8 cellular contexts compared by ENCODE assay signal in the genomic region with DNA sequence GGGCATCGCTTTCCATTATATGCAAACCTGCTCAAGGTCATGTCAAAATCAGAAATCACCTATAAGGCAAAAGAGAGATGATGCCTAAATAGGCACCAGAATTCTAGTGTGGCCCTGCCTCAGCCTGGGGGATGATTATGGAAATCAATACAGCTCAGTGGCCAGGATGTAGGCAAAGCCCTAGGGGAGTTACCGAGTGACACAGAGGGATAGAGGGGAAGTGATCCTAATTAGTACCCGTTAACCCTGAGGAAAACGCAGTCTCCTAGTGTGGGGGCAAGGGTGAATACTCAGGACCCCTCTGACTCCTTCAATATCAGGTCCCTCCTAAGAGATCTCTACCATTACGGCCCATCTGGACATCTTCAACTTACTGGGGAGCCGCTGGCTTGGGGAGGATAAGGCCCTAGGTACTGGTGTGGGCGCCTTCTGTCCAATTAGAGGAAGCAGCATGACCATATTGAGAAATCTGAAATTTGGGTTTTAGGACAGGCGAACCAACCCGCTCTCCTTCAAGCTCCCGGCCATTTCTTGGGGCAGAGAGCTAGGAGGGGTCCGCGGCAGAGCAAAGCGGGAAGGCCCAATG. TPM values are rescaled to one million over a fixed set of nuclear protein-coding genes. Genes with fewer than 3 reads are reported as not detected.
A peak's percentile ranks its signal among the peaks of the same experiment; 100 is the strongest.
DNase-seq lines count a peak whose midpoint lies in the region; ATAC-seq and TF ChIP-seq lines count a peak whose summit lies in the region.

No MANE protein-coding gene starts in this region.

- peaks cover 31% of the 10 kb centered on the region for H3K36me3 Mint-ChIP-seq in CD4-positive, alpha-beta T cell (ENCODE audit: low read depth)
- no peaks in the 10 kb centered on the region for H3K36me3 Mint-ChIP-seq in T-helper 17 cell (ENCODE audit: low read depth)
- H3K36me3 Mint-ChIP-seq in progenitor cell of endocrine pancreas (ENCODE audit: insufficient read depth): peaks cover 6% of the 10 kb centered on the region

- H3K4me3 Mint-ChIP-seq in CD4-positive, alpha-beta T cell: peak overlapping the region; percentile 92
- peak overlapping the region; percentile 89 for H3K4me3 Mint-ChIP-seq in T-helper 17 cell
- peak overlapping the region; percentile 86 for H3K4me3 Mint-ChIP-seq in progenitor cell of endocrine pancreas (ENCODE audit: low read depth)

- H3K27ac Mint-ChIP-seq in CD4-positive, alpha-beta T cell: peak overlapping the region; percentile 61
- peak overlapping the region; percentile 47 for H3K27ac Mint-ChIP-seq in T-helper 17 cell
- H3K27ac Mint-ChIP-seq in progenitor cell of endocrine pancreas: peak overlapping the region; percentile 68

- no peaks in the 10 kb centered on the region for H3K27me3 Mint-ChIP-seq in CD4-positive, alpha-beta T cell
- H3K27me3 Mint-ChIP-seq in T-helper 17 cell (no peaks in the 10 kb centered on the region), progenitor cell of endocrine pancreas (peaks cover 3% of the 10 kb centered on the region)

- ATAC-seq in CD4-positive, alpha-beta T cell (ENCODE audit: poor library complexity): no peak
- peak; percentile 27 for ATAC-seq in T-helper 17 cell
- peak; percentile 24 for ATAC-seq in foreskin keratinocyte
- ATAC-seq in HG03520 (IDR thresholded peaks at IDR 0.05; ENCODE audit: unreplicated experiment): no peak

- no peaks in the 10 kb centered on the region for H3K9me3 Mint-ChIP-seq in CD4-positive, alpha-beta T cell
- no peaks in the 10 kb centered on the region for H3K9me3 Mint-ChIP-seq in progenitor cell of endocrine pancreas (ENCODE audit: low read depth)

- intact Hi-C loops in CD4-positive, alpha-beta T cell (cut with DNase I, micrococcal nuclease): no loop called here

- no peaks in the 10 kb centered on the region for H3K9me3 ChIP-seq in CD4-positive, alpha-beta T cell (ENCODE audit: control insufficient read depth, low read length)
- H3K9me3 ChIP-seq in T-helper 17 cell (ENCODE audit: control insufficient read depth, low read length, poor library complexity, severe bottlenecking): no peaks in the 10 kb centered on the region

- POLR2A ChIA-PET in CD4-positive, alpha-beta T cell (lab: Charles Lee): interaction anchor here (1.1 to 2.2 kb wide), 3 partner anchors 9 to 30 kb away, joined by 3 to 10 read pairs (median 7); partner anchors contain the start of genes KLHL11 and P3H4

- peaks cover 19% of the 10 kb centered on the region for H3K4me1 Mint-ChIP-seq in CD4-positive, alpha-beta T cell (ENCODE audit: low read depth)
- H3K4me1 Mint-ChIP-seq in T-helper 17 cell (peaks cover 11% of the 10 kb centered on the region), progenitor cell of endocrine pancreas (ENCODE audit: low read depth) (peaks cover 6% of the 10 kb centered on the region)

- CTCF ChIA-PET in CD4-positive, alpha-beta T cell (lab: Charles Lee): interaction anchor here (1.2 kb wide), 1 partner anchor 14 kb away, joined by 3 read pairs; no protein-coding TSS in a partner anchor

- H3K27ac ChIP-seq in CD4-positive, alpha-beta T cell (ENCODE audit: low read depth, low read length): no peak overlapping the region
- H3K27ac ChIP-seq in foreskin keratinocyte: peak overlapping the region; percentile 5

- H3K4me1 ChIP-seq in foreskin keratinocyte: peaks cover 5% of the 10 kb centered on the region

- DNase-seq in CD4-positive, alpha-beta T cell: no peak
- peak; percentile 65 for DNase-seq in H7
- DNase-seq in T-helper 17 cell: no peak
- DNase-seq in foreskin keratinocyte: no peak
- no peak for DNase-seq in progenitor cell of endocrine pancreas (ENCODE audit: low spot score, unreplicated experiment)
- no peak for DNase-seq in DMS79 treated with DMSO at 0.1 percent for 48 hours (lab: John Stamatoyannopoulos, UW)
- DNase-seq in NCI-H1694 treated with DMSO at 0.1 percent for 48 hours (lab: John Stamatoyannopoulos, UW): no peak

- no peak for TF ChIP-seq CTCF in CD4-positive, alpha-beta T cell (IDR thresholded peaks at IDR 0.05)
- no peak for TF ChIP-seq CTCF in foreskin keratinocyte (conservative IDR thresholded peaks at IDR 0.05)
- TF ChIP-seq CTCF in progenitor cell of endocrine pancreas (IDR thresholded peaks at IDR 0.05; ENCODE audit: unreplicated experiment): no peak

- H3K36me3 ChIP-seq in H7 (replicated peaks; ENCODE audit: control insufficient read depth, insufficient read depth, low read length): peaks cover 7% of the 10 kb centered on the region

- peak overlapping the region; percentile 83 for H3K4me3 ChIP-seq in H7 (ENCODE audit: insufficient read depth, low read depth, low read length)

- H3K27me3 ChIP-seq in CD4-positive, alpha-beta T cell (ENCODE audit: control insufficient read depth, insufficient read depth, low read length): no peaks in the 10 kb centered on the region
- H3K27me3 ChIP-seq in H7 (ENCODE audit: control insufficient read depth, insufficient read depth, low read length) (peaks cover 1% of the 10 kb centered on the region; the same call in 1 of the 2 replicates), foreskin keratinocyte (peaks cover 2% of the 10 kb centered on the region)

RNA-seq across cellular contexts. Expression of gene NT5C3B, which starts 0.7 kb away (rescaled TPM):
- total RNA-seq in CD4-positive, alpha-beta T cell: 10 to 100 TPM; 25.7 to 29.7 TPM
- total RNA-seq in H7 (2014; rRNA removed; shearing (Covaris generic)): 62.2 and 77.1 TPM in 2 replicates
- total RNA-seq in T-helper 17 cell (10 to 100 TPM; 23.1 to 28.9 TPM), foreskin keratinocyte (61.8 and 93.7 TPM in 2 replicates), progenitor cell of endocrine pancreas (105 and 115 TPM in 2 replicates)
- polyA plus RNA-seq in foreskin keratinocyte: 79.5 and 104 TPM in 2 replicates

RNA-seq across cellular contexts. Expression of gene KLHL10, which starts 2.3 kb away (rescaled TPM):
- not detected for total RNA-seq in CD4-positive, alpha-beta T cell
- 0.10 and 1.1 TPM in 2 replicates for total RNA-seq in H7 (2014; rRNA removed; shearing (Covaris generic))
- total RNA-seq in T-helper 17 cell (not detected), foreskin keratinocyte (0.04 TPM in 1 of 2 replicates, not detected in the other), progenitor cell of endocrine pancreas (not detected in 2 replicates)
- polyA plus RNA-seq in foreskin keratinocyte: not detected in 2 replicates

RNA-seq across cellular contexts. Expression of gene FKBP10, which starts 22.5 kb away (rescaled TPM):
- total RNA-seq in CD4-positive, alpha-beta T cell: not detected
- total RNA-seq in H7 (2014; rRNA removed; shearing (Covaris generic)): 206 and 213 TPM in 2 replicates
- total RNA-seq in T-helper 17 cell (not detected), foreskin keratinocyte (8.0 and 10.5 TPM in 2 replicates), progenitor cell of endocrine pancreas (154 and 155 TPM in 2 replicates)
- 8.8 and 10.9 TPM in 2 replicates for polyA plus RNA-seq in foreskin keratinocyte

RNA-seq across cellular contexts. Expression of gene P3H4, which starts 23.6 kb away (rescaled TPM):
- total RNA-seq in CD4-positive, alpha-beta T cell: 1 to 10 TPM; 1.3 to 2.3 TPM
- 34.7 and 44.6 TPM in 2 replicates for total RNA-seq in H7 (2014; rRNA removed; shearing (Covaris generic))
- total RNA-seq in T-helper 17 cell: 1 to 10 TPM; 1.7 to 2.0 TPM
- 8.8 and 13.7 TPM in 2 replicates for total RNA-seq in foreskin keratinocyte
- polyA plus RNA-seq in foreskin keratinocyte: 9.1 and 11.8 TPM in 2 replicates
- 30.4 and 31.7 TPM in 2 replicates for total RNA-seq in progenitor cell of endocrine pancreas

RNA-seq across cellular contexts. Expression of gene KLHL11, which starts 29.9 kb away (rescaled TPM):
- 10 to 100 TPM; 32.9 to 34.0 TPM for total RNA-seq in CD4-positive, alpha-beta T cell
- total RNA-seq in H7 (2014; rRNA removed; shearing (Covaris generic)): 14.7 and 18.1 TPM in 2 replicates
- total RNA-seq in T-helper 17 cell (10 to 100 TPM; 17.7 to 31.6 TPM), foreskin keratinocyte (15.2 and 15.5 TPM in 2 replicates), progenitor cell of endocrine pancreas (16.9 and 19.6 TPM in 2 replicates)
- 0.10 and 0.11 TPM in 2 replicates for polyA plus RNA-seq in foreskin keratinocyte

Comparison
In these comparisons a context has a peak if more than half of its experiments do, and no peak if none do; other contexts are left out.
1. ATAC-seq: peak in T-helper 17 cell (single experiment) and foreskin keratinocyte (single experiment); none in CD4-positive, alpha-beta T cell (single experiment) and HG03520 (single experiment).
2. RNA of gene FKBP10, which starts 22.5 kb away (total RNA-seq): 206 to 213 TPM in H7 and 154 to 155 TPM in progenitor cell of endocrine pancreas; 8.0 to 10.5 TPM in foreskin keratinocyte, not detected in CD4-positive, alpha-beta T cell and not detected in T-helper 17 cell; every median in the first group is over 10 times any median in the second.
3. Peak in every context shown above with its lines, with median percentiles within 50 percentile points of each other: H3K27ac Mint-ChIP-seq and H3K4me3 Mint-ChIP-seq.